8 cellular contexts compared by ENCODE assay signal in genomic region chr19:2041686-2042484, GRCh38. TPM values are rescaled to one million over a fixed set of nuclear protein-coding genes. Genes with fewer than 3 reads are reported as not detected.
A peak's percentile ranks its signal among the peaks of the same experiment; 100 is the strongest.
DNase-seq lines count a peak whose midpoint lies in the region; ATAC-seq and TF ChIP-seq lines count a peak whose summit lies in the region.

No MANE protein-coding gene starts in this region.

- H3K27ac Mint-ChIP-seq in activated CD8-positive, alpha-beta T cell treated with anti-CD3 and anti-CD28 coated beads for 36 hours: peak overlapping the region; percentile 87

- H3K4me1 Mint-ChIP-seq in activated CD8-positive, alpha-beta T cell treated with anti-CD3 and anti-CD28 coated beads for 36 hours (ENCODE audit: low read depth): peaks cover 31% of the 10 kb centered on the region

- 21 to 44% methylated on average over 8 to 27 of the region's 77 CpGs for WGBS in lower leg skin, 2 donors

- peak overlapping the region; percentile 72 for H3K4me3 Mint-ChIP-seq in activated CD8-positive, alpha-beta T cell treated with anti-CD3 and anti-CD28 coated beads for 36 hours

- H3K4me3 ChIP-seq in AG04450 (ENCODE audit: low read depth, low read length) (peak overlapping the region; percentile 31), duodenal mucosa (ENCODE audit: low read depth in 1 of 2, low read length in 2 of 2) (peak overlapping the region; percentile 51 to 67), lower leg skin (ENCODE audit: low read depth, poor library complexity, severe bottlenecking) (no peak overlapping the region)

- peak overlapping the region; percentile 81 for H3K9ac ChIP-seq in duodenal mucosa (ENCODE audit: low read depth in 1 of 2, low read length in 2 of 2)

- POLR2A ChIA-PET in AG04450 (lab: Yijun Ruan, JAX): interaction anchor here (0.6 to 1.1 kb wide), 5 partner anchors 9 to 1649 kb away, joined by 3 to 4 read pairs (median 3); no protein-coding TSS in a partner anchor
- POLR2A ChIA-PET in activated CD8-positive, alpha-beta T cell treated with anti-CD3 and anti-CD28 coated beads for 36 hours (lab: Charles Lee): interaction anchor here (1.0 to 6.3 kb wide), 11 partner anchors 7 to 48 kb away, joined by 3 to 58 read pairs (median 7); partner anchors contain the start of gene MKNK2

- intact Hi-C loops in activated CD8-positive, alpha-beta T cell treated with anti-CD3 and anti-CD28 coated beads for 36 hours (cut with micrococcal nuclease): no loop called here
- intact Hi-C loops in lower leg skin (cut with DNase I; ENCODE audit: low total_unique reads): no loop called here

- ATAC-seq in HG03378 (IDR thresholded peaks at IDR 0.05; ENCODE audit: unreplicated experiment): peak; percentile 45
- ATAC-seq in activated CD8-positive, alpha-beta T cell treated with anti-CD3 and anti-CD28 coated beads for 36 hours: peak; percentile 88

- peaks cover 34 to 63% of the 10 kb centered on the region in 2 donors for H3K36me3 ChIP-seq in duodenal mucosa (ENCODE audit: control insufficient read depth in 1 of 2, insufficient read depth in 2 of 2, low read length in 2 of 2)

- TF ChIP-seq POLR2A in GM19193 (IDR thresholded peaks at IDR 0.05; ENCODE audit: extremely low read depth, insufficient read depth, insufficient read length): peak; percentile 84
- no peak for TF ChIP-seq POLR2A in lower leg skin (IDR thresholded peaks at IDR 0.05)

- no peak for DNase-seq in AG04450 (ENCODE audit: low read depth, low spot score)
- peak; percentile 69 to 95 for DNase-seq in NCI-H526 (lab: John Stamatoyannopoulos, UW)
- peak; percentile 99 for DNase-seq in activated CD8-positive, alpha-beta T cell treated with anti-CD3 and anti-CD28 coated beads for 36 hours
- peak; percentile 95 to 99 for DNase-seq in lower leg skin (ENCODE audit: low spot score in 2 of 2)
- DNase-seq in stimulated activated CD4-positive, alpha-beta T cell treated with anti-CD3 and anti-CD28 coated beads, Interleukin-4, amount 100 ng/mL, for 48 hours (ENCODE audit: low read depth in 2 of 2): peak; percentile 99 to 100

- no peaks in the 10 kb centered on the region for H3K27me3 Mint-ChIP-seq in activated CD8-positive, alpha-beta T cell treated with anti-CD3 and anti-CD28 coated beads for 36 hours

- H3K4me1 ChIP-seq in duodenal mucosa (ENCODE audit: control insufficient read depth in 1 of 2, insufficient read depth in 2 of 2, low read length in 2 of 2): peaks cover 44 to 51% of the 10 kb centered on the region in 2 donors

- peaks cover 31% of the 10 kb centered on the region for H3K36me3 Mint-ChIP-seq in activated CD8-positive, alpha-beta T cell treated with anti-CD3 and anti-CD28 coated beads for 36 hours (ENCODE audit: low read depth)

- no peaks in the 10 kb centered on the region for H3K9me3 Mint-ChIP-seq in activated CD8-positive, alpha-beta T cell treated with anti-CD3 and anti-CD28 coated beads for 36 hours

- H3K9me3 ChIP-seq in AG04450 (ENCODE audit: control insufficient read depth, insufficient read depth, low read length): no peaks in the 10 kb centered on the region; the same call in 1 of the 2 replicates
- H3K9me3 ChIP-seq in duodenal mucosa (ENCODE audit: control insufficient read depth in 1 of 2, low read length in 2 of 2): no peaks in the 10 kb centered on the region

- H3K27ac ChIP-seq in AG04450 (ENCODE audit: low read depth, low read length) (peak overlapping the region; percentile 75), duodenal mucosa (ENCODE audit: low read depth, low read length) (peak overlapping the region; percentile 96)

- H3K27me3 ChIP-seq in AG04450 (ENCODE audit: control insufficient read depth, insufficient read depth, low read length): no peaks in the 10 kb centered on the region
- no peaks in the 10 kb centered on the region for H3K27me3 ChIP-seq in duodenal mucosa (ENCODE audit: control insufficient read depth in 1 of 2, insufficient read depth in 2 of 2, low read length in 2 of 2)

- TF ChIP-seq CTCF in AG04450 (IDR thresholded peaks at IDR 0.05; ENCODE audit: low read depth, low read length): no peak
- no peak for TF ChIP-seq CTCF in activated CD8-positive, alpha-beta T cell treated with anti-CD3 and anti-CD28 coated beads for 36 hours (IDR thresholded peaks at IDR 0.05)
- TF ChIP-seq CTCF in lower leg skin (IDR thresholded peaks at IDR 0.05): no peak

- CTCF ChIA-PET in AG04450 (lab: Charles Lee): interaction anchor here (1.2 kb wide), 1 partner anchor 10 kb away, joined by 3 read pairs; no protein-coding TSS in a partner anchor
- CTCF ChIA-PET in activated CD8-positive, alpha-beta T cell treated with anti-CD3 and anti-CD28 coated beads for 36 hours (lab: Charles Lee): interaction anchor here (0.7 to 3.3 kb wide), 5 partner anchors 10 to 123 kb away, joined by 3 to 12 read pairs (median 3); no protein-coding TSS in a partner anchor

RNA-seq across cellular contexts. Expression of gene MKNK2, which starts 9.2 kb away (rescaled TPM):
- polyA plus RNA-seq in AG04450 (2011; rRNA removed): 31.1 and 35.4 TPM in 2 replicates
- 41.6 and 56.5 TPM in 2 replicates for polyA minus RNA-seq in AG04450 (2011; rRNA and poly(A)+ RNA removed)
- total RNA-seq in activated CD8-positive, alpha-beta T cell treated with anti-CD3 and anti-CD28 coated beads for 36 hours: 100 to 1,000 TPM; 323 to 327 TPM
- total RNA-seq in lower leg skin: 100 to 1,000 TPM; 224 to 367 (median 251) TPM

RNA-seq across cellular contexts. Expression of gene BTBD2, which starts 26.4 kb away (rescaled TPM):
- 25.5 and 46.5 TPM in 2 replicates for polyA plus RNA-seq in AG04450 (2011; rRNA removed)
- polyA minus RNA-seq in AG04450 (2011; rRNA and poly(A)+ RNA removed): 40.2 and 52.4 TPM in 2 replicates
- total RNA-seq in activated CD8-positive, alpha-beta T cell treated with anti-CD3 and anti-CD28 coated beads for 36 hours: 10 to 100 TPM; 36.5 to 44.6 TPM
- total RNA-seq in lower leg skin: 10 to 100 TPM; 85.0 to 99.3 (median 94.9) TPM

RNA-seq across cellular contexts. Expression of gene MOB3A, which starts 54.2 kb away (rescaled TPM):
- polyA plus RNA-seq in AG04450 (2011; rRNA removed): 20.5 and 25.3 TPM in 2 replicates
- polyA minus RNA-seq in AG04450 (2011; rRNA and poly(A)+ RNA removed): 37.7 and 52.0 TPM in 2 replicates
- 100 to 1,000 TPM; 175 to 185 TPM for total RNA-seq in activated CD8-positive, alpha-beta T cell treated with anti-CD3 and anti-CD28 coated beads for 36 hours
- 10 to 100 TPM; 26.4 to 46.0 (median 34.5) TPM for total RNA-seq in lower leg skin

RNA-seq across cellular contexts. Expression of gene IZUMO4, which starts 54.8 kb away (rescaled TPM):
- 0.56 and 0.84 TPM in 2 replicates for polyA plus RNA-seq in AG04450 (2011; rRNA removed)
- polyA minus RNA-seq in AG04450 (2011; rRNA and poly(A)+ RNA removed): 0.39 TPM in 1 of 2 replicates, not detected in the other
- 10 to 100 TPM; 22.6 to 23.0 TPM for total RNA-seq in activated CD8-positive, alpha-beta T cell treated with anti-CD3 and anti-CD28 coated beads for 36 hours
- 1 to 10 TPM in 3 of 4 donors, under 1 TPM in 1; 0.25 to 8.8 (median 4.3) TPM for total RNA-seq in lower leg skin
